In genomic region chr12:42140901-42141300, GRCh38 we compare ENCODE assay signal across 13 cellular contexts. TPM values are rescaled to one million over a fixed set of nuclear protein-coding genes. Genes with fewer than 3 reads are reported as not detected.
A peak's percentile ranks its signal among the peaks of the same experiment; 100 is the strongest.
DNase-seq lines count a peak whose midpoint lies in the region; ATAC-seq, FAIRE-seq and TF ChIP-seq lines count a peak whose summit lies in the region.
"Had no signal": no experiment of that assay in that cellular context is flagged by ENCODE, and none has a peak within 500 bp of the region (broad histone marks: within the 10 kb centered on the region; RNA-seq: fewer than 3 reads in every experiment).

No MANE protein-coding gene starts in this region.

- H3K4me1 ChIP-seq in HepG2 (ENCODE audit: insufficient read depth, low read length) (peaks cover 51% of the 10 kb centered on the region), right lobe of liver (peaks cover 0 to 13% (median 0%) of the 10 kb centered on the region in 4 donors)

- FAIRE-seq in HepG2 (lab: Jason Lieb, UNC) = peak; percentile 61

- H3K4me2 ChIP-seq in HepG2 (ENCODE audit: low read depth, low read length) = no peak overlapping the region

- H3K27me3 Mint-ChIP-seq in T-cell = no peaks in the 10 kb centered on the region
- peaks cover 2% of the 10 kb centered on the region for H3K27me3 Mint-ChIP-seq in activated CD4-positive, alpha-beta T cell treated with anti-CD3 and anti-CD28 coated beads, Interleukin-2, amount 10 ng/mL, durations not matched to agents 24 days and 14 days
- H3K27me3 Mint-ChIP-seq: central memory CD8-positive, alpha-beta T cell had no signal

- in situ Hi-C loops in HepG2 (cut with HindIII; ENCODE audit: extremely low pct_ligation_motif_present, low pct_unique_long_range_greater_than_20kb) = no loop called here

- ATAC-seq in HepG2 (peak; percentile 63), right lobe of liver (no peak), T-cell (replicated peaks in 1 of 4) (no peak), GM19452 (IDR thresholded peaks at IDR 0.05; ENCODE audit: unreplicated experiment) (no peak)
- ATAC-seq: gastroesophageal sphincter had no signal

- H3K27ac ChIP-seq in HepG2 (ENCODE audit: extremely low read length, insufficient read depth, low read length) = no peak overlapping the region
- no peak overlapping the region for H3K27ac ChIP-seq in right lobe of liver
- H3K27ac ChIP-seq: gastroesophageal sphincter, HL-60 had no signal

- no peak for TF ChIP-seq CTCF in HepG2 (CRISPR knock-in tag; IDR thresholded peaks at IDR 0.05)
- TF ChIP-seq CTCF in right lobe of liver (IDR thresholded peaks at IDR 0.05) = no peak

- H3K9me3 ChIP-seq in HepG2 (ENCODE audit: low read length) (no peaks in the 10 kb centered on the region), right lobe of liver (no peaks in the 10 kb centered on the region)
- H3K9me3 ChIP-seq: gastroesophageal sphincter had no signal

- intact Hi-C loops in HepG2 (cut with micrococcal nuclease; ENCODE audit: unreplicated experiment) (loop anchor here (5.0 kb wide), 1 partner anchor 96 kb away; the partner anchor contains the start of gene YAF2), right lobe of liver (cut with DNase I) (no loop called here)
- intact Hi-C loops in activated CD4-positive, alpha-beta T cell treated with anti-CD3 and anti-CD28 coated beads, Interleukin-2, amount 10 ng/mL, durations not matched to agents 24 days and 14 days (cut with micrococcal nuclease) = loop anchor here (5.0 to 10.0 kb wide), 2 partner anchors 186 to 344 kb away; partner anchors contain the start of genes PPHLN1 and ZCRB1

- peaks cover 56 to 58% (median 57%) of the 10 kb centered on the region in 3 donors for H3K4me1 Mint-ChIP-seq in T-cell
- peaks cover 26% of the 10 kb centered on the region for H3K4me1 Mint-ChIP-seq in activated CD4-positive, alpha-beta T cell treated with anti-CD3 and anti-CD28 coated beads, Interleukin-2, amount 10 ng/mL, durations not matched to agents 24 days and 14 days

- H3K36me3 Mint-ChIP-seq in T-cell = no peaks in the 10 kb centered on the region
- H3K36me3 Mint-ChIP-seq in activated CD4-positive, alpha-beta T cell treated with anti-CD3 and anti-CD28 coated beads, Interleukin-2, amount 10 ng/mL, durations not matched to agents 24 days and 14 days (ENCODE audit: low read depth) = peaks cover 3% of the 10 kb centered on the region

- H4K20me1 ChIP-seq in HepG2 (ENCODE audit: insufficient read depth, low read length) = peaks cover 21% of the 10 kb centered on the region

- no peaks in the 10 kb centered on the region for H3K9me3 Mint-ChIP-seq in T-cell
- no peaks in the 10 kb centered on the region for H3K9me3 Mint-ChIP-seq in activated CD4-positive, alpha-beta T cell treated with anti-CD3 and anti-CD28 coated beads, Interleukin-2, amount 10 ng/mL, durations not matched to agents 24 days and 14 days
- H3K9me3 Mint-ChIP-seq: activated T-helper 1 cell treated with anti-CD3 and anti-CD28 coated beads, Interleukin-12 subunit alpha, Interleukin-12 subunit beta, Interleukin-2, Interleukin-4 antibody, amounts not matched to agents 30 ng/mL and 10 ng/mL and 1 ng/mL, durations not matched to agents 14 hours and 24 hours and 36 hours; central memory CD8-positive, alpha-beta T cell had no signal

- POLR2A ChIA-PET in HepG2 (lab: Yijun Ruan, JAX) = no interaction called here
- POLR2A ChIA-PET in T-cell (lab: Charles Lee) = interaction anchor here in 1 of 2 donors (0.8 kb wide), 1 partner anchor 43 kb away, joined by 6 read pairs; no protein-coding TSS in a partner anchor

- H3K79me2 ChIP-seq in HepG2 (ENCODE audit: insufficient read depth, low read length) = peaks cover 64% of the 10 kb centered on the region

- TF ChIP-seq EP300 in HepG2 (IDR thresholded peaks at IDR 0.05; ENCODE audit: low read depth in 2 of 2, low read length in 2 of 2) (no peak; a peak in 1 of 4 replicates), HepG2 (CRISPR knock-in tag; IDR thresholded peaks at IDR 0.05; ENCODE audit: borderline replicate concordance) (no peak)

- peak; percentile 81 for DNase-seq in HepG2 (ENCODE audit: low spot score)
- DNase-seq in right lobe of liver = no peak
- DNase-seq in T-cell = no peak
- DNase-seq in iris pigment epithelial cell (ENCODE audit: low read depth) = peak; percentile 61
- no peak for DNase-seq in activated CD8-positive, alpha-beta memory T cell treated with anti-CD3 and anti-CD28 coated beads, Interleukin-2, amount 50 U/mL, for 4 hours
- DNase-seq in T-helper 9 cell = no peak
- no peak for DNase-seq in activated CD4-positive, alpha-beta T cell treated with anti-CD3 and anti-CD28 coated beads, Interleukin-2, amount 10 ng/mL, durations not matched to agents 24 days and 14 days
- DNase-seq: NCI-H146 had no signal

- no peak for TF ChIP-seq RAD21 in HepG2 (CRISPR knock-in tag; IDR thresholded peaks at IDR 0.05)

- H3K27me3 ChIP-seq in HepG2 (ENCODE audit: control insufficient read depth in 1 of 2, insufficient read depth in 2 of 2, low read length in 2 of 2) (no peaks in the 10 kb centered on the region), right lobe of liver (no peaks in the 10 kb centered on the region)
- H3K27me3 ChIP-seq: gastroesophageal sphincter had no signal

- H3K4me3 ChIP-seq in HepG2 (replicated peaks in 1 of 3; ENCODE audit: insufficient read depth in 1 of 3, low read depth in 2 of 3, low read length in 3 of 3) = no peak overlapping the region
- H3K4me3 ChIP-seq in right lobe of liver = no peak overlapping the region
- H3K4me3 ChIP-seq: gastroesophageal sphincter had no signal

- H3K9ac ChIP-seq in HepG2 (ENCODE audit: insufficient read depth, low read depth, low read length) = no peak overlapping the region

- no peak overlapping the region for H3K4me3 Mint-ChIP-seq in T-cell
- no peak overlapping the region for H3K4me3 Mint-ChIP-seq in activated CD4-positive, alpha-beta T cell treated with anti-CD3 and anti-CD28 coated beads, Interleukin-2, amount 10 ng/mL, durations not matched to agents 24 days and 14 days
- H3K4me3 Mint-ChIP-seq: activated T-helper 1 cell treated with anti-CD3 and anti-CD28 coated beads, Interleukin-12 subunit alpha, Interleukin-12 subunit beta, Interleukin-2, Interleukin-4 antibody, amounts not matched to agents 30 ng/mL and 10 ng/mL and 1 ng/mL, durations not matched to agents 14 hours and 24 hours and 36 hours; central memory CD8-positive, alpha-beta T cell had no signal

- H3K36me3 ChIP-seq in HepG2 (replicated peaks in 1 of 2; ENCODE audit: control insufficient read depth in 1 of 2, insufficient read depth in 2 of 2, low read length in 2 of 2) (no peaks in the 10 kb centered on the region), right lobe of liver (no peaks in the 10 kb centered on the region)
- H3K36me3 ChIP-seq: gastroesophageal sphincter had no signal

- peak overlapping the region; percentile 2 to 42 for H3K27ac Mint-ChIP-seq in T-cell
- H3K27ac Mint-ChIP-seq in activated CD4-positive, alpha-beta T cell treated with anti-CD3 and anti-CD28 coated beads, Interleukin-2, amount 10 ng/mL, durations not matched to agents 24 days and 14 days = no peak overlapping the region
- H3K27ac Mint-ChIP-seq: activated T-helper 1 cell treated with anti-CD3 and anti-CD28 coated beads, Interleukin-12 subunit alpha, Interleukin-12 subunit beta, Interleukin-2, Interleukin-4 antibody, amounts not matched to agents 30 ng/mL and 10 ng/mL and 1 ng/mL, durations not matched to agents 14 hours and 24 hours and 36 hours had no signal

- H2AFZ ChIP-seq in HepG2 (ENCODE audit: low read length) = no peak overlapping the region

- 14% methylated on average over 3 of the region's 3 CpGs for WGBS in HepG2 (ENCODE audit: low lambda C conversion rate)
- 50% methylated on average over 3 of the region's 3 CpGs for WGBS in right lobe of liver (ENCODE audit: insufficient coverage, low coverage, low lambda C conversion rate, missing lambda C conversion rate)

- TF ChIP-seq POLR2A in HepG2 (IDR thresholded peaks at IDR 0.05; ENCODE audit: insufficient read depth in 1 of 2, low read depth in 2 of 2, low read length in 2 of 2) = no peak
- no peak for TF ChIP-seq POLR2A in right lobe of liver (IDR thresholded peaks at IDR 0.05)

- CTCF ChIA-PET in HepG2 (lab: Yijun Ruan, JAX; ENCODE audit: low intra/inter-chr PET ratio, low total read pairs) (no interaction called here), T-cell (lab: Charles Lee) (interaction anchor here (0.6 to 0.7 kb wide), 2 partner anchors 15 to 67 kb away, joined by 3 read pairs; no protein-coding TSS in a partner anchor)

- BruUV-seq in HepG2 (replicated peaks; lab: Mats Ljungman, UMichigan) = no TSS peak

TF ChIP-seq in HepG2, 621 proteins besides CTCF, POLR2A, EP300 and RAD21 (continues in another document):
- no peak for TF ChIP-seq ZNF678 (CRISPR knock-in tag; IDR thresholded peaks at IDR 0.05)
- no peak for TF ChIP-seq ZNF75D (CRISPR knock-in tag; IDR thresholded peaks at IDR 0.05; ENCODE audit: borderline replicate concordance)
- 0 out of 2 replicates have a peak, but pooled peaks have one; percentile 21 for TF ChIP-seq ZNF644 (CRISPR knock-in tag; IDR thresholded peaks at IDR 0.05; ENCODE audit: low read depth)

RNA-seq across cellular contexts. Expression of gene GXYLT1, which starts 3.8 kb away (rescaled TPM):
- total RNA-seq in HepG2 (2016; rRNA removed; fragmentation: Illumina TruSeq; extraction: Trizol) = 12.8 and 17.0 TPM in 2 replicates
- 3.4 and 3.6 TPM in 2 replicates for total RNA-seq in HepG2 (2016; cell fraction: cytosol; rRNA removed; fragmentation: Illumina TruSeq; extraction: Trizol; ENCODE audit: low read depth)
- total RNA-seq in HepG2 (2016; cell fraction: insoluble cytoplasmic fraction; rRNA removed; fragmentation: Illumina TruSeq; extraction: Trizol) = 13.3 and 16.9 TPM in 2 replicates
- total RNA-seq in HepG2 (2016; cell fraction: membrane; rRNA removed; fragmentation: Illumina TruSeq; extraction: Trizol) = 4.0 and 5.0 TPM in 2 replicates
- 22.7 and 26.4 TPM in 2 replicates for total RNA-seq in HepG2 (2016; cell fraction: nucleus; rRNA removed; fragmentation: Illumina TruSeq; extraction: Trizol)
- 5.8 and 7.8 TPM in 2 replicates for polyA plus RNA-seq in HepG2 (2011; rRNA removed)
- 3.0 and 4.7 TPM in 2 replicates for polyA plus RNA-seq in HepG2 (2011; cell fraction: cytosol; rRNA removed)
- polyA plus RNA-seq in HepG2 (2011; cell fraction: nucleus; rRNA removed) = 2.4 and 2.9 TPM in 2 replicates
- polyA plus RNA-seq in HepG2 (2012) = 9.4 and 10.1 TPM in 2 replicates
- 1.3 TPM in 2 replicates for polyA plus RNA-seq in HepG2 (2016; cell fraction: cytosol; fragmentation: Illumina TruSeq; extraction: Trizol; ENCODE audit: low read depth)
- 12.8 and 13.8 TPM in 2 replicates for polyA plus RNA-seq in HepG2 (2016; cell fraction: insoluble cytoplasmic fraction; fragmentation: Illumina TruSeq; extraction: Trizol; ENCODE audit: low read depth)
- 1.9 and 3.0 TPM in 2 replicates for polyA plus RNA-seq in HepG2 (2016; cell fraction: membrane; fragmentation: Illumina TruSeq; extraction: Trizol; ENCODE audit: low read depth)
- polyA plus RNA-seq in HepG2 (2016; cell fraction: nucleus; fragmentation: Illumina TruSeq; extraction: Trizol; ENCODE audit: insufficient read depth, low read depth) = 28.3 and 28.9 TPM in 2 replicates
- 1.9 and 3.8 TPM in 2 replicates for polyA minus RNA-seq in HepG2 (2011; rRNA and poly(A)+ RNA removed; ENCODE audit: low replicate concordance)
- 8.5 and 10.3 TPM in 2 replicates for polyA minus RNA-seq in HepG2 (2011; cell fraction: cytosol; rRNA and poly(A)+ RNA removed)
- polyA minus RNA-seq in HepG2 (2011; cell fraction: nucleus; rRNA and poly(A)+ RNA removed) = 14.8 and 15.8 TPM in 2 replicates
- total RNA-seq in right lobe of liver = 10 to 100 TPM in 5 of 6 experiments, 1 to 10 TPM in 1; 9.3 to 13.8 (median 10.8) TPM
- 1 to 10 TPM; 6.3 to 9.3 (median 7.1) TPM for total RNA-seq in T-cell
- total RNA-seq in activated CD4-positive, alpha-beta T cell treated with anti-CD3 and anti-CD28 coated beads, Interleukin-2, amount 10 ng/mL, durations not matched to agents 24 days and 14 days = 10.5 TPM in 2 replicates

Comparison
In these comparisons a context has a peak if more than half of its experiments do, and no peak if none do; other contexts are left out.
1. DNase-seq: peak in HepG2 (single experiment) and iris pigment epithelial cell (single experiment); none in right lobe of liver (0 of 3), T-cell (0 of 34), activated CD8-positive, alpha-beta memory T cell treated with anti-CD3 and anti-CD28 coated beads, Interleukin-2, amount 50 U/mL, for 4 hours (single experiment), T-helper 9 cell (single experiment) and activated CD4-positive, alpha-beta T cell treated with anti-CD3 and anti-CD28 coated beads, Interleukin-2, amount 10 ng/mL, durations not matched to agents 24 days and 14 days (single experiment).
2. intact Hi-C loops: an anchor here in HepG2 (5.0 kb wide) and activated CD4-positive, alpha-beta T cell treated with anti-CD3 and anti-CD28 coated beads, Interleukin-2, amount 10 ng/mL, durations not matched to agents 24 days and 14 days (5.0 to 10.0 kb wide); none called in right lobe of liver.